Comparison of ENCODE assay signal across 1 cellular context in genomic region chr2:20434588-20435294, GRCh38.
TF ChIP-seq lines count a peak whose summit lies in the region.

No MANE protein-coding gene starts in this region.

TF ChIP-seq in HepG2, 621 proteins besides CTCF, POLR2A, EP300 and RAD21 (continued from another document):
- TF ChIP-seq FOXA3 (CRISPR knock-in tag; IDR thresholded peaks at IDR 0.05) (peak; percentile 46; the same call in 1 of the 2 replicates), ZFX (CRISPR knock-in tag; IDR thresholded peaks at IDR 0.05; ENCODE audit: low read depth) (no peak), ZNF883 (CRISPR knock-in tag; IDR thresholded peaks at IDR 0.05; ENCODE audit: not compliant biosample characterization) (no peak), ZFY (CRISPR knock-in tag; IDR thresholded peaks at IDR 0.05) (peak; percentile 38; the same call in 1 of the 2 replicates), GMEB2 (CRISPR knock-in tag; IDR thresholded peaks at IDR 0.05; ENCODE audit: low read depth) (no peak), JUN (CRISPR knock-in tag; IDR thresholded peaks at IDR 0.05) (no peak), GMEB1 (CRISPR knock-in tag; IDR thresholded peaks at IDR 0.05; ENCODE audit: borderline replicate concordance) (no peak), ZBTB46 (CRISPR knock-in tag; IDR thresholded peaks at IDR 0.05; ENCODE audit: borderline replicate concordance) (no peak), EED (CRISPR knock-in tag; IDR thresholded peaks at IDR 0.05) (no peak)
